17 cellular contexts compared by ENCODE assay signal in genomic region chr5:160448886-160449285, GRCh38. TPM values are rescaled to one million over a fixed set of nuclear protein-coding genes. Genes with fewer than 3 reads are reported as not detected.
A peak's percentile ranks its signal among the peaks of the same experiment; 100 is the strongest.
DNase-seq lines count a peak whose midpoint lies in the region; ATAC-seq, FAIRE-seq and TF ChIP-seq lines count a peak whose summit lies in the region.
"Had no signal": no experiment of that assay in that cellular context is flagged by ENCODE, and none has a peak within 500 bp of the region (broad histone marks: within the 10 kb centered on the region; RNA-seq: fewer than 3 reads in every experiment).

No MANE protein-coding gene starts in this region.

- TF ChIP-seq CTCF in WERI-Rb-1 (IDR thresholded peaks at IDR 0.05; ENCODE audit: low read depth, low read length): no peak

- intact Hi-C loops in activated CD4-positive, alpha-beta T cell treated with anti-CD3 and anti-CD28 coated beads, Interleukin-2, amount 10 ng/mL, durations not matched to agents 24 days and 14 days (cut with micrococcal nuclease): no loop called here

- no peaks in the 10 kb centered on the region for H3K27me3 Mint-ChIP-seq in activated CD4-positive, alpha-beta T cell treated with anti-CD3 and anti-CD28 coated beads, Interleukin-2, amount 10 ng/mL, durations not matched to agents 24 days and 14 days
- H3K27me3 Mint-ChIP-seq in stimulated activated naive B cell treated with anti-CD40 and anti-IgM and Interleukin-4, amounts not matched to agents 10 μg/mL and 1 μg/mL and 100 μg/mL, for 72 hours: peaks cover 8 to 10% of the 10 kb centered on the region in 2 donors
- H3K27me3 Mint-ChIP-seq in naive thymus-derived CD8-positive, alpha-beta T cell: peaks cover 0 to 3% (median 2%) of the 10 kb centered on the region in 5 donors
- H3K27me3 Mint-ChIP-seq: CD4-positive, CD25-positive, alpha-beta regulatory T cell had no signal

- H3K27me3 ChIP-seq in WERI-Rb-1 (ENCODE audit: insufficient read depth, low read depth, severe bottlenecking): no peaks in the 10 kb centered on the region
- H3K27me3 ChIP-seq: BE2C had no signal

- H3K27ac ChIP-seq in WERI-Rb-1: peak overlapping the region; percentile 30; the same call in 1 of the 2 replicates

- H3K9me3 Mint-ChIP-seq in activated CD4-positive, alpha-beta T cell treated with anti-CD3 and anti-CD28 coated beads, Interleukin-2, amount 10 ng/mL, durations not matched to agents 24 days and 14 days: peaks cover 24% of the 10 kb centered on the region
- H3K9me3 Mint-ChIP-seq in stimulated activated naive B cell treated with anti-CD40 and anti-IgM and Interleukin-4, amounts not matched to agents 10 μg/mL and 1 μg/mL and 100 μg/mL, for 72 hours: peaks cover 3 to 5% of the 10 kb centered on the region in 2 donors
- peaks cover 0 to 2% (median 0%) of the 10 kb centered on the region in 9 donors for H3K9me3 Mint-ChIP-seq in naive thymus-derived CD8-positive, alpha-beta T cell
- H3K9me3 Mint-ChIP-seq: CD8-positive, alpha-beta memory T cell had no signal

- H3K36me3 ChIP-seq in WERI-Rb-1: no peaks in the 10 kb centered on the region
- H3K36me3 ChIP-seq: BE2C, HAP-1 had no signal

- FAIRE-seq in RCC 7860 (lab: Jason Lieb, UNC): no peak
- FAIRE-seq: A204.1, G401.6 had no signal

- POLR2A ChIA-PET in naive thymus-derived CD8-positive, alpha-beta T cell (lab: Charles Lee): no interaction called here

- no peak overlapping the region for H3K4me3 ChIP-seq in WERI-Rb-1 (ENCODE audit: low read depth, low read length)
- H3K4me3 ChIP-seq: HAP-1 had no signal

- ATAC-seq in stimulated activated naive B cell treated with anti-CD40 and anti-IgM and Interleukin-4, amounts not matched to agents 10 μg/mL and 1 μg/mL and 100 μg/mL, for 72 hours (replicated peaks): no peak
- no peak for ATAC-seq in naive thymus-derived CD8-positive, alpha-beta T cell

- H3K36me3 Mint-ChIP-seq in activated CD4-positive, alpha-beta T cell treated with anti-CD3 and anti-CD28 coated beads, Interleukin-2, amount 10 ng/mL, durations not matched to agents 24 days and 14 days (ENCODE audit: low read depth): peaks cover 4% of the 10 kb centered on the region
- peaks cover 0 to 14% of the 10 kb centered on the region in 2 donors for H3K36me3 Mint-ChIP-seq in stimulated activated naive B cell treated with anti-CD40 and anti-IgM and Interleukin-4, amounts not matched to agents 10 μg/mL and 1 μg/mL and 100 μg/mL, for 72 hours
- no peaks in the 10 kb centered on the region for H3K36me3 Mint-ChIP-seq in naive thymus-derived CD8-positive, alpha-beta T cell
- H3K36me3 Mint-ChIP-seq: CD4-positive, CD25-positive, alpha-beta regulatory T cell had no signal

- no peak overlapping the region for H3K27ac Mint-ChIP-seq in activated CD4-positive, alpha-beta T cell treated with anti-CD3 and anti-CD28 coated beads, Interleukin-2, amount 10 ng/mL, durations not matched to agents 24 days and 14 days
- H3K27ac Mint-ChIP-seq in stimulated activated naive B cell treated with anti-CD40 and anti-IgM and Interleukin-4, amounts not matched to agents 10 μg/mL and 1 μg/mL and 100 μg/mL, for 72 hours: no peak overlapping the region
- no peak overlapping the region for H3K27ac Mint-ChIP-seq in naive thymus-derived CD8-positive, alpha-beta T cell

- DNase-seq in activated CD4-positive, alpha-beta T cell treated with anti-CD3 and anti-CD28 coated beads, Interleukin-2, amount 10 ng/mL, durations not matched to agents 24 days and 14 days: peak; percentile 46
- no peak for DNase-seq in activated CD4-positive, alpha-beta T cell treated with anti-CD3 and anti-CD28 coated beads for 4 hours
- peak; percentile 53 to 70 for DNase-seq in NCI-H524 (lab: John Stamatoyannopoulos, UW)
- DNase-seq in WERI-Rb-1: peak; percentile 83
- DNase-seq in RCC 7860 (ENCODE audit: low spot score): no peak
- no peak for DNase-seq in stimulated activated naive B cell treated with anti-CD40 and anti-IgM and Interleukin-4, amounts not matched to agents 10 μg/mL and 1 μg/mL and 100 μg/mL, for 72 hours
- no peak for DNase-seq in naive thymus-derived CD8-positive, alpha-beta T cell
- DNase-seq: ACHN; BE2C; C1 segment of cervical spinal cord; CD4-positive, CD25-positive, alpha-beta regulatory T cell; CD8-positive, alpha-beta memory T cell; COR-L47; GOT3 had no signal

- no peak overlapping the region for H3K4me3 Mint-ChIP-seq in activated CD4-positive, alpha-beta T cell treated with anti-CD3 and anti-CD28 coated beads, Interleukin-2, amount 10 ng/mL, durations not matched to agents 24 days and 14 days
- no peak overlapping the region for H3K4me3 Mint-ChIP-seq in stimulated activated naive B cell treated with anti-CD40 and anti-IgM and Interleukin-4, amounts not matched to agents 10 μg/mL and 1 μg/mL and 100 μg/mL, for 72 hours
- no peak overlapping the region for H3K4me3 Mint-ChIP-seq in naive thymus-derived CD8-positive, alpha-beta T cell
- H3K4me3 Mint-ChIP-seq: CD4-positive, CD25-positive, alpha-beta regulatory T cell; CD8-positive, alpha-beta memory T cell had no signal

- H3K4me1 Mint-ChIP-seq in activated CD4-positive, alpha-beta T cell treated with anti-CD3 and anti-CD28 coated beads, Interleukin-2, amount 10 ng/mL, durations not matched to agents 24 days and 14 days: peaks cover 48% of the 10 kb centered on the region
- peaks cover 18 to 41% of the 10 kb centered on the region in 2 donors for H3K4me1 Mint-ChIP-seq in stimulated activated naive B cell treated with anti-CD40 and anti-IgM and Interleukin-4, amounts not matched to agents 10 μg/mL and 1 μg/mL and 100 μg/mL, for 72 hours
- no peaks in the 10 kb centered on the region for H3K4me1 Mint-ChIP-seq in naive thymus-derived CD8-positive, alpha-beta T cell

- H3K9me3 ChIP-seq in WERI-Rb-1 (ENCODE audit: severe bottlenecking): peaks cover 9% of the 10 kb centered on the region
- H3K9me3 ChIP-seq: BE2C, HAP-1 had no signal

RNA-seq across cellular contexts. Expression of gene PTTG1, which starts 27.2 kb away (rescaled TPM):
- 88.9 and 94.3 TPM in 2 replicates for total RNA-seq in activated CD4-positive, alpha-beta T cell treated with anti-CD3 and anti-CD28 coated beads, Interleukin-2, amount 10 ng/mL, durations not matched to agents 24 days and 14 days
- total RNA-seq in naive thymus-derived CD8-positive, alpha-beta T cell: 1 to 10 TPM; 2.7 to 4.2 TPM
- polyA plus RNA-seq in naive thymus-derived CD8-positive, alpha-beta T cell: 10 to 100 TPM in 1 of 3 donors, 1 to 10 TPM in 2; 7.1 to 18.9 (median 8.9) TPM

RNA-seq across cellular contexts. Expression of gene SLU7, which starts 30.0 kb away (rescaled TPM):
- 38.4 and 39.8 TPM in 2 replicates for total RNA-seq in activated CD4-positive, alpha-beta T cell treated with anti-CD3 and anti-CD28 coated beads, Interleukin-2, amount 10 ng/mL, durations not matched to agents 24 days and 14 days
- total RNA-seq in naive thymus-derived CD8-positive, alpha-beta T cell: 10 to 100 TPM; 94.2 to 95.0 TPM
- 10 to 100 TPM; 70.5 to 79.8 (median 71.1) TPM for polyA plus RNA-seq in naive thymus-derived CD8-positive, alpha-beta T cell

RNA-seq across cellular contexts. Expression of gene FAM200C, which starts 49.0 kb away (rescaled TPM):
- total RNA-seq in activated CD4-positive, alpha-beta T cell treated with anti-CD3 and anti-CD28 coated beads, Interleukin-2, amount 10 ng/mL, durations not matched to agents 24 days and 14 days: 1.4 and 1.5 TPM in 2 replicates
- under 1 TPM; 0.47 to 0.49 TPM for total RNA-seq in naive thymus-derived CD8-positive, alpha-beta T cell
- under 1 TPM; 0.15 to 0.47 (median 0.24) TPM for polyA plus RNA-seq in naive thymus-derived CD8-positive, alpha-beta T cell
- total RNA-seq: CD4-positive, CD25-positive, alpha-beta regulatory T cell had no signal

Comparison
In these comparisons a context has a peak if more than half of its experiments do, and no peak if none do; other contexts are left out.
1. DNase-seq: peak in activated CD4-positive, alpha-beta T cell treated with anti-CD3 and anti-CD28 coated beads, Interleukin-2, amount 10 ng/mL, durations not matched to agents 24 days and 14 days (single experiment), NCI-H524 (2 of 2) and WERI-Rb-1 (single experiment); none in activated CD4-positive, alpha-beta T cell treated with anti-CD3 and anti-CD28 coated beads for 4 hours (0 of 2), RCC 7860 (single experiment), stimulated activated naive B cell treated with anti-CD40 and anti-IgM and Interleukin-4, amounts not matched to agents 10 μg/mL and 1 μg/mL and 100 μg/mL, for 72 hours (single experiment) and naive thymus-derived CD8-positive, alpha-beta T cell (0 of 10).
2. RNA of gene PTTG1, which starts 27.2 kb away (total RNA-seq): 88.9 to 94.3 TPM in activated CD4-positive, alpha-beta T cell treated with anti-CD3 and anti-CD28 coated beads, Interleukin-2, amount 10 ng/mL, durations not matched to agents 24 days and 14 days; 2.7 to 4.2 TPM in naive thymus-derived CD8-positive, alpha-beta T cell; every median in the first group is over 10 times any median in the second.